Comparison of ENCODE assay signal across 16 cellular contexts in genomic region chr1:154948079-154948478, GRCh38.
"Had no signal": no experiment of that assay in that cellular context is flagged by ENCODE, and none has a peak within 500 bp of the region (broad histone marks: within the 10 kb centered on the region; RNA-seq: fewer than 3 reads in every experiment).

No MANE protein-coding gene starts in this region.

- H3K9me3 Mint-ChIP-seq: neural progenitor cell; T-helper 2 cell treated with Interferon-gamma antibody and Interleukin-4, amounts not matched to agents 5 μg/mL and 100 μg/mL, for 36 hours had no signal

- H3K9me3 ChIP-seq: ascending aorta, breast epithelium, pancreas, sigmoid colon, spleen had no signal

- H3K9ac ChIP-seq: neural progenitor cell had no signal

- H3K36me3 ChIP-seq: breast epithelium, neural progenitor cell, pancreas had no signal

- H3K4me2 ChIP-seq: neural progenitor cell had no signal

- H3K4me3 ChIP-seq: ascending aorta, breast epithelium, dorsolateral prefrontal cortex, neural progenitor cell, pancreas, sigmoid colon, spleen had no signal

- H3K4me3 Mint-ChIP-seq: activated CD8-positive, alpha-beta memory T cell treated with anti-CD3 and anti-CD28 coated beads, Interleukin-2, amount 10 ng/mL, durations not matched to agents 7 days and 5 days; neural progenitor cell; T-helper 2 cell treated with Interferon-gamma antibody and Interleukin-4, amounts not matched to agents 5 μg/mL and 100 μg/mL, for 36 hours had no signal

- ATAC-seq: activated CD8-positive, alpha-beta memory T cell treated with anti-CD3 and anti-CD28 coated beads, Interleukin-2, amount 10 ng/mL, durations not matched to agents 7 days and 5 days; foreskin keratinocyte; pancreas had no signal

- H3K4me1 ChIP-seq: foreskin keratinocyte, neural progenitor cell had no signal

- H3K27ac Mint-ChIP-seq: neural progenitor cell had no signal

- H2AFZ ChIP-seq: neural progenitor cell had no signal

- H3K27me3 Mint-ChIP-seq: activated CD8-positive, alpha-beta memory T cell treated with anti-CD3 and anti-CD28 coated beads, Interleukin-2, amount 10 ng/mL, durations not matched to agents 7 days and 5 days had no signal

- H3K27ac ChIP-seq: ascending aorta, breast epithelium, dorsolateral prefrontal cortex, foreskin keratinocyte, neural progenitor cell, pancreas, sigmoid colon had no signal

- H3K27me3 ChIP-seq: ascending aorta, breast epithelium, dorsolateral prefrontal cortex, foreskin keratinocyte, neural progenitor cell, pancreas, sigmoid colon, spleen had no signal

- DNase-seq: activated CD4-positive, alpha-beta T cell treated with anti-CD3 and anti-CD28 coated beads, Interleukin-2, amount 50 U/mL, for 1 hour; activated CD8-positive, alpha-beta memory T cell treated with anti-CD3 and anti-CD28 coated beads, Interleukin-2, amount 10 ng/mL, durations not matched to agents 7 days and 5 days; activated effector memory CD4-positive, alpha-beta T cell treated with anti-CD3 and anti-CD28 coated beads, Interleukin-2, amount 50 U/mL, for 16 hours; activated T-cell treated with anti-CD3 and anti-CD28 coated beads, Interleukin-2, amount 50 U/mL, for 1 hour; dorsolateral prefrontal cortex; foreskin keratinocyte; glutamatergic neuron; hypothalamus; pancreas; sigmoid colon; spleen; SW 1271 had no signal
